In the genomic region with DNA sequence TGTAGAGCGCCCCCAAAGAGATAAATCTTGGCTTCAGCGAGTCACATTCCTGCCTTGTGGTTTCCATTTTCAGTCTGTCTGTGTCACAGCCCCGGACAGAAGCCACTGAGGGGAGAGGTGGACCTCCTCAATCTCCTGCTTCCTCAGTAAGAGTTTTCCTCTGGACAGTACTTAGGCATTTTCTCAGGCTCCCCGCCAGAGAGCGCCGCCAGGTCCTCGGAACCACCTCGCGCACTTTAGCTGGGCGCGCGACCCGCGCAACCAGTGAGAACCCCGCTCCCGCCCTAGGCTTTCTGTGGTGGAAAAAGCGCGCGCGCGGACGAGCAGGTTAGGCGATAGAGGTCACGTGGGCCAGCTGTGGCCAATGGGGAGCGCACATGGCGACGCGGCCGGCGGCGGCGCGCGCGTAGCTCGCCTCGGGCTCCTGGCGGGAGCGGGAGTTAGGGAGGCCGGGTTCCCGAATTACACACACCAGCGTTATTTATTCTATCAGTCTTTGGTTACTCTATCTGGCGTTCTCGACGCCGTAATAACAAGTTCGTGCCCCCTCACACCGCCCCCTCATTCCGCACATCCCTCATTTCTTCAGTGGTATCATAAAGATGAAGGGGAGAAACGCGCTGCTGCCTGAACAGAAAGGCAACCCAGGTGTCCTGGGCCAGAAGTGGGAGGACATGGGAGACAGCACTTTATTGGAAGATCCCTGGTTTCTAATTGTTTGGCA, we compare ENCODE assay signal across 8 cellular contexts. TPM values are rescaled to one million over a fixed set of nuclear protein-coding genes. Genes with fewer than 3 reads are reported as not detected.
A peak's percentile ranks its signal among the peaks of the same experiment; 100 is the strongest.
DNase-seq lines count a peak whose midpoint lies in the region; ATAC-seq, FAIRE-seq and TF ChIP-seq lines count a peak whose summit lies in the region.

No MANE protein-coding gene starts in this region.

- peak; percentile 20 to 75 (median 69) for TF ChIP-seq CTCF in adrenal gland (IDR thresholded peaks at IDR 0.05)
- peak in 8 of 9 donors; percentile 58 to 81 (median 66) for TF ChIP-seq CTCF in heart right ventricle (IDR thresholded peaks at IDR 0.05)
- TF ChIP-seq CTCF in upper lobe of left lung (IDR thresholded peaks at IDR 0.05) = peak; percentile 51 to 89 (median 78)

- peak overlapping the region in 4 of 5 donors; percentile 40 to 84 (median 73) for H3K27ac ChIP-seq in adrenal gland
- H3K27ac ChIP-seq in heart right ventricle = peak overlapping the region; percentile 3 to 85 (median 68)
- peak overlapping the region; percentile 71 to 86 (median 78) for H3K27ac ChIP-seq in upper lobe of left lung

- intact Hi-C loops in adrenal gland (cut with DNase I) = loop anchor here in 1 of 2 donors (10.0 kb wide), 2 partner anchors 152 to 302 kb away; no protein-coding TSS in a partner anchor
- intact Hi-C loops in heart right ventricle (cut with DNase I) = loop anchor here in 7 of 10 donors (1.0 to 10.0 kb wide), 8 partner anchors 19 to 332 kb away; partner anchors contain the start of genes SRSF3 (in 3 of the 7), KCTD20 (in 1 of the 7) and PXT1 (in 1 of the 7)
- intact Hi-C loops in posterior cingulate gyrus (cut with DNase I) = loop anchor here (1.0 to 10.0 kb wide), 4 partner anchors 20 to 262 kb away; partner anchors contain the start of genes SRSF3 and STK38

- TF ChIP-seq POLR2A in GM12892 (IDR thresholded peaks at IDR 0.05; ENCODE audit: low read depth, low read length) (peak; percentile 75), adrenal gland (IDR thresholded peaks at IDR 0.05) (peak; percentile 60 to 73), upper lobe of left lung (IDR thresholded peaks at IDR 0.05) (peak in 3 of 4 donors; percentile 58 to 83 (median 63))

- WGBS in adrenal gland, 4 donors = 1% methylated on average over 39 to 51 of the region's 51 CpGs
- 0 to 1% methylated on average over 51 of the region's 51 CpGs for WGBS in heart right ventricle, 2 donors
- 0 to 2% methylated on average over 16 to 34 of the region's 51 CpGs for WGBS in upper lobe of left lung, 2 donors

- peak; percentile 99 for FAIRE-seq in GM12892 (lab: Jason Lieb, UNC)

- ATAC-seq in HG02840 (IDR thresholded peaks at IDR 0.05; ENCODE audit: low FRiP score, unreplicated experiment) (peak; percentile 92), heart right ventricle (peak; percentile 100), upper lobe of left lung (ENCODE audit: low FRiP score in 2 of 2) (peak; percentile 99 to 100)

- H3K36me3 ChIP-seq in adrenal gland (replicated peaks in 1 of 2) (no peaks in the 10 kb centered on the region), heart right ventricle (no peaks in the 10 kb centered on the region), upper lobe of left lung (no peaks in the 10 kb centered on the region)

- peak overlapping the region in 2 of 4 donors; percentile 44 to 70 for H3K4me3 ChIP-seq in adrenal gland
- H3K4me3 ChIP-seq in heart right ventricle = peak overlapping the region; percentile 15 to 67 (median 57)
- peak overlapping the region; percentile 20 to 63 (median 52) for H3K4me3 ChIP-seq in upper lobe of left lung

- H3K9me3 ChIP-seq in adrenal gland (replicated peaks in 1 of 3) (no peaks in the 10 kb centered on the region), heart right ventricle (no peaks in the 10 kb centered on the region), upper lobe of left lung (no peaks in the 10 kb centered on the region)

- no peak for TF ChIP-seq EP300 in upper lobe of left lung (IDR thresholded peaks at IDR 0.05)

- no peaks in the 10 kb centered on the region for H3K27me3 ChIP-seq in adrenal gland
- no peaks in the 10 kb centered on the region for H3K27me3 ChIP-seq in heart right ventricle
- H3K27me3 ChIP-seq in upper lobe of left lung = no peaks in the 10 kb centered on the region

- DNase-seq in GM12892 (ENCODE audit: insufficient read length) (peak; percentile 93), NCI-H1436 (lab: John Stamatoyannopoulos, UW) (peak; percentile 99), SW480 (ENCODE audit: low spot score) (peak; percentile 96), adrenal gland (peak; percentile 98 to 100 (median 99)), heart right ventricle (peak; percentile 98 to 99), posterior cingulate gyrus (peak; percentile 94 to 99 (median 98)), upper lobe of left lung (peak; percentile 99 to 100)

- H3K4me1 ChIP-seq in adrenal gland (replicated peaks in 1 of 2) (peaks cover 0 to 10% of the 10 kb centered on the region in 2 donors), heart right ventricle (peaks cover 0 to 15% (median 8%) of the 10 kb centered on the region in 9 donors), upper lobe of left lung (peaks cover 5 to 11% (median 8%) of the 10 kb centered on the region in 4 donors)

RNA-seq across cellular contexts. Expression of gene PXT1, which starts 19.4 kb away (rescaled TPM):
- 0.98 TPM for polyA plus RNA-seq in GM12892 (2012; ENCODE audit: missing spikeins)
- not detected for total RNA-seq in adrenal gland
- not detected for polyA plus RNA-seq in adrenal gland
- under 1 TPM in 5 of 10 donors, not detected in 5; 0.18 to 0.34 (median 0.23) TPM for total RNA-seq in heart right ventricle
- polyA plus RNA-seq in heart right ventricle = under 1 TPM; 0.15 to 0.26 TPM
- under 1 TPM in 2 of 6 donors, not detected in 4; 0.09 to 0.15 TPM for total RNA-seq in upper lobe of left lung

RNA-seq across cellular contexts. Expression of gene KCTD20, which starts 19.5 kb away (rescaled TPM):
- 50.1 TPM for polyA plus RNA-seq in GM12892 (2012; ENCODE audit: missing spikeins)
- total RNA-seq in adrenal gland (10 to 100 TPM; 42.2 to 74.2 (median 54.4) TPM), heart right ventricle (10 to 100 TPM; 21.4 to 36.6 (median 26.1) TPM), upper lobe of left lung (10 to 100 TPM; 30.4 to 41.7 (median 36.7) TPM)
- polyA plus RNA-seq in adrenal gland (10 to 100 TPM; 15.3 to 66.6 (median 16.7) TPM), heart right ventricle (10 to 100 TPM in 1 of 2 donors, 1 to 10 TPM in 1; 8.9 to 13.4 TPM)

RNA-seq across cellular contexts. Expression of gene ETV7, which starts 35.8 kb away (rescaled TPM):
- polyA plus RNA-seq in GM12892 (2012; ENCODE audit: missing spikeins) = 2.9 TPM
- 1 to 10 TPM in 6 of 8 donors, under 1 TPM in 1, not detected in 1; 0.28 to 6.0 (median 2.3) TPM for total RNA-seq in adrenal gland
- polyA plus RNA-seq in adrenal gland = 1 to 10 TPM in 2 of 3 donors, under 1 TPM in 1; 0.86 to 3.0 (median 2.4) TPM
- 1 to 10 TPM in 1 of 10 donors, under 1 TPM in 4, not detected in 5; 0.15 to 5.9 (median 0.17) TPM for total RNA-seq in heart right ventricle
- under 1 TPM; 0.10 to 0.22 TPM for polyA plus RNA-seq in heart right ventricle
- total RNA-seq in upper lobe of left lung = 10 to 100 TPM in 1 of 6 donors, 1 to 10 TPM in 5; 2.0 to 10.5 (median 4.2) TPM
